ENCODE assay signal across 2 cellular contexts in genomic region chr7:150957119-150958020, GRCh38.
TF ChIP-seq lines count a peak whose summit lies in the region.

No MANE protein-coding gene starts in this region.

TF ChIP-seq in GM23338, 12 proteins besides CTCF, POLR2A, EP300 and RAD21:
- TF ChIP-seq EZH2phosphoT487 (IDR thresholded peaks at IDR 0.05; ENCODE audit: unreplicated experiment) (no peak), NANOG (IDR thresholded peaks at IDR 0.05; ENCODE audit: borderline replicate concordance) (no peak), ZNF331 (CRISPR knock-in tag; IDR thresholded peaks at IDR 0.05; ENCODE audit: low read depth) (no peak), CREB1 (CRISPR knock-in tag; IDR thresholded peaks at IDR 0.05; ENCODE audit: low read depth) (no peak), POLR2AphosphoS5 (IDR thresholded peaks at IDR 0.05; ENCODE audit: low read depth) (no peak), ZNF114 (CRISPR knock-in tag; IDR thresholded peaks at IDR 0.05) (no peak), STAT1 (IDR thresholded peaks at IDR 0.05; ENCODE audit: unreplicated experiment) (no peak), JUNB (IDR thresholded peaks at IDR 0.05; ENCODE audit: unreplicated experiment) (no peak), ZNF462 (CRISPR knock-in tag; IDR thresholded peaks at IDR 0.05) (no peak), REST (IDR thresholded peaks at IDR 0.05; ENCODE audit: unreplicated experiment) (no peak), EZH2 (IDR thresholded peaks at IDR 0.05; ENCODE audit: low read depth, unreplicated experiment) (no peak)
- TF ChIP-seq, protein P1, sequence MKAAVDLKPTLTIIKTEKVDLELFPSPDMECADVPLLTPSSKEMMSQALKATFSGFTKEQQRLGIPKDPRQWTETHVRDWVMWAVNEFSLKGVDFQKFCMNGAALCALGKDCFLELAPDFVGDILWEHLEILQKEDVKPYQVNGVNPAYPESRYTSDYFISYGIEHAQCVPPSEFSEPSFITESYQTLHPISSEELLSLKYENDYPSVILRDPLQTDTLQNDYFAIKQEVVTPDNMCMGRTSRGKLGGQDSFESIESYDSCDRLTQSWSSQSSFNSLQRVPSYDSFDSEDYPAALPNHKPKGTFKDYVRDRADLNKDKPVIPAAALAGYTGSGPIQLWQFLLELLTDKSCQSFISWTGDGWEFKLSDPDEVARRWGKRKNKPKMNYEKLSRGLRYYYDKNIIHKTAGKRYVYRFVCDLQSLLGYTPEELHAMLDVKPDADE (IDR thresholded peaks at IDR 0.05): no peak

TF ChIP-seq in K562, 482 proteins besides CTCF, POLR2A, EP300 and RAD21 (continues in another document):
- TF ChIP-seq SPI1 (IDR thresholded peaks at IDR 0.05; ENCODE audit: borderline replicate concordance, low read depth, low read length): peak; percentile 43; the same call in 1 of the 2 replicates
- TF ChIP-seq RREB1 (CRISPR knock-in tag; IDR thresholded peaks at IDR 0.05): no peak
- TF ChIP-seq SIN3B (IDR thresholded peaks at IDR 0.05; ENCODE audit: low read depth): no peak
- TF ChIP-seq, protein P2, sequence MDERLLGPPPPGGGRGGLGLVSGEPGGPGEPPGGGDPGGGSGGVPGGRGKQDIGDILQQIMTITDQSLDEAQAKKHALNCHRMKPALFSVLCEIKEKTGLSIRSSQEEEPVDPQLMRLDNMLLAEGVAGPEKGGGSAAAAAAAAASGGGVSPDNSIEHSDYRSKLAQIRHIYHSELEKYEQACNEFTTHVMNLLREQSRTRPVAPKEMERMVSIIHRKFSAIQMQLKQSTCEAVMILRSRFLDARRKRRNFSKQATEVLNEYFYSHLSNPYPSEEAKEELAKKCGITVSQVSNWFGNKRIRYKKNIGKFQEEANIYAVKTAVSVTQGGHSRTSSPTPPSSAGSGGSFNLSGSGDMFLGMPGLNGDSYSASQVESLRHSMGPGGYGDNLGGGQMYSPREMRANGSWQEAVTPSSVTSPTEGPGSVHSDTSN (CRISPR knock-in tag; IDR thresholded peaks at IDR 0.05; ENCODE audit: low read depth): no peak
- TF ChIP-seq, protein P2 (tag; conservative IDR thresholded peaks at IDR 0.05; ENCODE audit: low read depth): no peak
- TF ChIP-seq CREBBP (IDR thresholded peaks at IDR 0.05; ENCODE audit: low read depth, low read length): no peak
- TF ChIP-seq ZFP30 (CRISPR knock-in tag; IDR thresholded peaks at IDR 0.05; ENCODE audit: borderline replicate concordance): no peak
- TF ChIP-seq BHLHE40 (IDR thresholded peaks at IDR 0.05; ENCODE audit: low read length): no peak
- TF ChIP-seq SRSF7 (optimal IDR thresholded peaks at IDR 0.05; ENCODE audit: low read depth, low read length): no peak
- no peak for TF ChIP-seq GTF3C2 (IDR thresholded peaks at IDR 0.05; ENCODE audit: borderline replicate concordance, extremely low read depth, insufficient read length)
- TF ChIP-seq TEAD4 (IDR thresholded peaks at IDR 0.05; ENCODE audit: low read length): no peak
- TF ChIP-seq TEAD4 (CRISPR knock-in tag; IDR thresholded peaks at IDR 0.05; ENCODE audit: borderline replicate concordance): no peak
- TF ChIP-seq ZNF134 (CRISPR knock-in tag; conservative IDR thresholded peaks at IDR 0.05): 0 out of 2 replicates have a peak, but pooled peaks have one; percentile 39
- TF ChIP-seq PCBP1 (IDR thresholded peaks at IDR 0.05; ENCODE audit: low read depth, low read length, poor library complexity, severe bottlenecking): no peak
- TF ChIP-seq ZNF311 (CRISPR knock-in tag; IDR thresholded peaks at IDR 0.05): no peak
- no peak for TF ChIP-seq HES1 (IDR thresholded peaks at IDR 0.05; ENCODE audit: low read depth)
- peak; percentile 54; the same call in 1 of the 2 replicates for TF ChIP-seq RBFOX2 (IDR thresholded peaks at IDR 0.05; ENCODE audit: low read depth, low read length)
- TF ChIP-seq, protein P3, sequence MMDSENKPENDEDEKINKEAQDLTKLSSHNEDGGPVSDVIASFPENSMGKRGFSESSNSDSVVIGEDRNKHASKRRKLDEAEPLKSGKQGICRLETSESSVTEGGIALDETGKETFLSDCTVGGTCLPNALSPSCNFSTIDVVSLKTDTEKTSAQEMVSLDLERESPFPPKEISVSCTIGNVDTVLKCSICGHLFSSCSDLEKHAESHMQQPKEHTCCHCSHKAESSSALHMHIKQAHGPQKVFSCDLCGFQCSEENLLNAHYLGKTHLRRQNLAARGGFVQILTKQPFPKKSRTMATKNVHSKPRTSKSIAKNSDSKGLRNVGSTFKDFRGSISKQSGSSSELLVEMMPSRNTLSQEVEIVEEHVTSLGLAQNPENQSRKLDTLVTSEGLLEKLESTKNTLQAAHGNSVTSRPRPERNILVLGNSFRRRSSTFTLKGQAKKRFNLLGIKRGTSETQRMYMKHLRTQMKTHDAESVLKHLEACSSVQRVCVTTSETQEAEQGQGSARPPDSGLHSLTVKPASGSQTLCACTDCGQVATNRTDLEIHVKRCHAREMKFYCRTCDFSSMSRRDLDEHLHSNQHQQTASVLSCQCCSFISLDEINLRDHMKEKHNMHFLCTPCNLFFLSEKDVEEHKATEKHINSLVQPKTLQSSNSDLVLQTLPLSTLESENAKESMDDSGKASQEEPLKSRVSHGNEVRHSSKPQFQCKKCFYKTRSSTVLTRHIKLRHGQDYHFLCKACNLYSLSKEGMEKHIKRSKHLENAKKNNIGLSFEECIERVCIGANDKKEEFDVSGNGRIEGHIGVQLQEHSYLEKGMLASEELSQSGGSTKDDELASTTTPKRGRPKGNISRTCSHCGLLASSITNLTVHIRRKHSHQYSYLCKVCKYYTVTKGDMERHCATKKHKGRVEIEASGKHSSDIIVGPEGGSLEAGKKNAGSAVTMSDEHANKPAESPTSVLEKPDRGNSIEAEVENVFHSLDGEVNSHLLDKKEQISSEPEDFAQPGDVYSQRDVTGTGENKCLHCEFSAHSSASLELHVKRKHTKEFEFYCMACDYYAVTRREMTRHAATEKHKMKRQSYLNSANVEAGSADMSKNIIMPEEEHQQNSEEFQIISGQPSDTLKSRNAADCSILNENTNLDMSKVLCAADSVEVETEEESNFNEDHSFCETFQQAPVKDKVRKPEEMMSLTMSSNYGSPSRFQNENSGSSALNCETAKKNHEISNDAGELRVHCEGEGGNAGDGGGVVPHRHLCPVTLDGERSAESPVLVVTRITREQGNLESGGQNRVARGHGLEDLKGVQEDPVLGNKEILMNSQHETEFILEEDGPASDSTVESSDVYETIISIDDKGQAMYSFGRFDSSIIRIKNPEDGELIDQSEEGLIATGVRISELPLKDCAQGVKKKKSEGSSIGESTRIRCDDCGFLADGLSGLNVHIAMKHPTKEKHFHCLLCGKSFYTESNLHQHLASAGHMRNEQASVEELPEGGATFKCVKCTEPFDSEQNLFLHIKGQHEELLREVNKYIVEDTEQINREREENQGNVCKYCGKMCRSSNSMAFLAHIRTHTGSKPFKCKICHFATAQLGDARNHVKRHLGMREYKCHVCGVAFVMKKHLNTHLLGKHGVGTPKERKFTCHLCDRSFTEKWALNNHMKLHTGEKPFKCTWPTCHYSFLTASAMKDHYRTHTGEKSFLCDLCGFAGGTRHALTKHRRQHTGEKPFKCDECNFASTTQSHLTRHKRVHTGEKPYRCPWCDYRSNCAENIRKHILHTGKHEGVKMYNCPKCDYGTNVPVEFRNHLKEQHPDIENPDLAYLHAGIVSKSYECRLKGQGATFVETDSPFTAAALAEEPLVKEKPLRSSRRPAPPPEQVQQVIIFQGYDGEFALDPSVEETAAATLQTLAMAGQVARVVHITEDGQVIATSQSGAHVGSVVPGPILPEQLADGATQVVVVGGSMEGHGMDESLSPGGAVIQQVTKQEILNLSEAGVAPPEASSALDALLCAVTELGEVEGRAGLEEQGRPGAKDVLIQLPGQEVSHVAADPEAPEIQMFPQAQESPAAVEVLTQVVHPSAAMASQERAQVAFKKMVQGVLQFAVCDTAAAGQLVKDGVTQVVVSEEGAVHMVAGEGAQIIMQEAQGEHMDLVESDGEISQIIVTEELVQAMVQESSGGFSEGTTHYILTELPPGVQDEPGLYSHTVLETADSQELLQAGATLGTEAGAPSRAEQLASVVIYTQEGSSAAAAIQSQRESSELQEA (IDR thresholded peaks at IDR 0.05; ENCODE audit: low read depth): no peak
- TF ChIP-seq ZBTB11 (CRISPR knock-in tag; IDR thresholded peaks at IDR 0.05): no peak
- no peak for TF ChIP-seq KLF6 (CRISPR knock-in tag; IDR thresholded peaks at IDR 0.05; ENCODE audit: borderline replicate concordance)
